In genomic region chr6:132706756-132707155, GRCh38 we compare ENCODE assay signal across 11 cellular contexts. TPM values are rescaled to one million over a fixed set of nuclear protein-coding genes. Genes with fewer than 3 reads are reported as not detected.
"Had no signal": no experiment of that assay in that cellular context is flagged by ENCODE, and none has a peak within 500 bp of the region (broad histone marks: within the 10 kb centered on the region; RNA-seq: fewer than 3 reads in every experiment).

No MANE protein-coding gene starts in this region.

RNA-seq across cellular contexts. Expression of gene VNN1, which starts 7.1 kb away (rescaled TPM):
- total RNA-seq: OCI-LY7, SJSA1, SK-MEL-5 had no signal
- polyA plus RNA-seq: SK-N-SH had no signal

RNA-seq across cellular contexts. Expression of gene TAAR1, which starts 47.8 kb away (rescaled TPM):
- total RNA-seq: OCI-LY7, PC-3, PC-9, Peyer's patch, Right ventricle myocardium inferior, Right ventricle myocardium superior, RPMI7951, SJCRH30, SJSA1, SK-MEL-5 had no signal
- polyA plus RNA-seq: SK-N-SH had no signal

RNA-seq across cellular contexts. Expression of gene VNN2, which starts 50.9 kb away (rescaled TPM):
- total RNA-seq: PC-3 had no signal
- polyA plus RNA-seq: SK-N-SH had no signal
